25 cellular contexts compared by ENCODE assay signal in the genomic region with DNA sequence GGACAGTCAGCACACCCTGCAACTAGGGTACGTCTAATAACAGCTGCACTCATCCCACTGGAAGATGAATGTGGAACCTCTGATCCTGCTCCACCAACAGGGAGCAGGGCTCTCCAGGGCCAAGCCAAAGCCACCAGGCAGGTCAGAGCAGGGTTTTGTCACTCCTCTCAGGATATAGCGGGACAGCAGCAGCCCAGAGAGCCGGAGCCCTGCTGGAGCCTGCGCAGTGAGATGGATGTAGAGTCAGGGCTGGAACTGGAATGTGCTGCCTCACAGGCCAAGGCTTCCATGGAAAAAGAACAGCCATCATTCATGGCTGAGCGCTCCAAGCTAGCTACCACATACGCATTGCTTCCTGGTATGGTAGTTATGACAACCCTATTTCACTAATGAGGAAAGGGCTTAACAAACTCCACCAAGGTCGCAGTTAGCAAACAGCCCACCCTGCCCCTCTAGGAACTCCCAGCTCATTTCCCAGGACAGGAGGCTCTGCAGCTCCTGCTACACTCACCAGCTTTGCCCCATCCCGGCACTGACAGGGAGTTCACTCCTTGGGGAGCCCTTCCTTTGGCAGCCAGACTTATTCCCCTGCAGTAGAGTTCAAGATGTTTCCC.
A peak's percentile ranks its signal among the peaks of the same experiment; 100 is the strongest.
DNase-seq lines count a peak whose midpoint lies in the region; ATAC-seq and TF ChIP-seq lines count a peak whose summit lies in the region.
"Had no signal": no experiment of that assay in that cellular context is flagged by ENCODE, and none has a peak within 500 bp of the region (broad histone marks: within the 10 kb centered on the region; RNA-seq: fewer than 3 reads in every experiment).

No MANE protein-coding gene starts in this region.

- H3K36me3 ChIP-seq in adrenal gland (replicated peaks in 1 of 2) (no peaks in the 10 kb centered on the region), osteoblast (ENCODE audit: insufficient read depth, low read length) (no peaks in the 10 kb centered on the region)
- H3K36me3 ChIP-seq: gastrocnemius medialis, tibial artery had no signal

- H3K4me1 ChIP-seq in adrenal gland (replicated peaks in 1 of 2) (peaks cover 0 to 15% of the 10 kb centered on the region in 2 donors), osteoblast (ENCODE audit: insufficient read depth, low read length) (peaks cover 38% of the 10 kb centered on the region)
- H3K4me1 ChIP-seq: parathyroid adenoma had no signal

- no peaks in the 10 kb centered on the region for H3K9me3 ChIP-seq in adrenal gland (replicated peaks in 1 of 3)
- H3K9me3 ChIP-seq in osteoblast (ENCODE audit: low read depth, low read length) = no peaks in the 10 kb centered on the region
- H3K9me3 ChIP-seq: gastrocnemius medialis, tibial artery had no signal

- no peak for TF ChIP-seq CTCF in adrenal gland (IDR thresholded peaks at IDR 0.05)
- no peak for TF ChIP-seq CTCF in osteoblast (IDR thresholded peaks at IDR 0.05; ENCODE audit: extremely low read depth, low read depth, low read length)

- TF ChIP-seq POLR2A in adrenal gland (IDR thresholded peaks at IDR 0.05) = no peak

- H3K27ac ChIP-seq in adrenal gland (peak overlapping the region in 3 of 5 donors; percentile 5 to 62 (median 14)), osteoblast (ENCODE audit: low read depth, low read length) (no peak overlapping the region)
- H3K27ac ChIP-seq: C4-2B, dorsolateral prefrontal cortex, gastrocnemius medialis, parathyroid adenoma, tibial artery had no signal

- H2AFZ ChIP-seq in osteoblast (ENCODE audit: low read length) = no peak overlapping the region
- H2AFZ ChIP-seq: parathyroid adenoma had no signal

- no peaks in the 10 kb centered on the region for H4K20me1 ChIP-seq in osteoblast (ENCODE audit: insufficient read depth, low read length)

- no peaks in the 10 kb centered on the region for H3K79me2 ChIP-seq in osteoblast (ENCODE audit: insufficient read depth, low read length)
- H3K79me2 ChIP-seq: parathyroid adenoma had no signal

- ATAC-seq in GM21737 (IDR thresholded peaks at IDR 0.05; ENCODE audit: unreplicated experiment) = no peak
- no peak for ATAC-seq in SK-N-SH treated with all-trans-retinoic acid at 6 μM for 48 hours
- ATAC-seq: gastrocnemius medialis, GM12878 had no signal

- no peak overlapping the region for H3K4me2 ChIP-seq in osteoblast (ENCODE audit: insufficient read depth, low read length)

- H3K27me3 ChIP-seq in adrenal gland (no peaks in the 10 kb centered on the region), osteoblast (ENCODE audit: insufficient read depth, low read length) (no peaks in the 10 kb centered on the region)
- H3K27me3 ChIP-seq: dorsolateral prefrontal cortex, gastrocnemius medialis, tibial artery had no signal

- 73 to 78% (median 75%) methylated on average over 5 to 8 of the region's 8 CpGs for WGBS in adrenal gland, 4 donors

- intact Hi-C loops in adrenal gland (cut with DNase I) = no loop called here

- in situ Hi-C loops in Caki2 (cut with HindIII; ENCODE audit: low pct_unique_long_range_greater_than_20kb, low sequenced_read_pairs) = no loop called here

- DNase-seq in Caki2 (ENCODE audit: low read depth) = peak; percentile 62
- DNase-seq in adrenal gland = peak in 3 of 7 donors; percentile 25 to 74 (median 46)
- peak; percentile 31 for DNase-seq in kidney glomerular epithelial cell (lab: John Stamatoyannopoulos, UW)
- DNase-seq in osteoblast (ENCODE audit: insufficient read length, low spot score, missing footprints) = peak; percentile 34
- no peak for DNase-seq in islet precursor cell
- DNase-seq in stimulated activated CD4-positive, alpha-beta T cell treated with anti-CD3 and anti-CD28 coated beads, Interleukin-12 subunit alpha, Interleukin-12 subunit beta, amount 100 ng/mL, for 4 hours = no peak
- DNase-seq: activated CD4-positive, alpha-beta T cell treated with anti-CD3 and anti-CD28 coated beads, Interleukin-2, amount 50 U/mL, for 48 hours; activated gamma-delta T cell treated with Interleukin-2 at 50 U/mL for 16 hours; amygdala; DMS 273 treated with DMSO at 0.1 percent for 48 hours; dorsolateral prefrontal cortex; erythroblast; gastrocnemius medialis; GF-D8; HCEC 1CT; NCI-H1105 treated with DMSO at 0.1 percent for 48 hours; NCI-H2081 treated with DMSO at 0.1 percent for 48 hours; NCI-H446 treated with DMSO at 0.1 percent for 48 hours; stimulated activated naive CD4-positive, alpha-beta T cell had no signal

- H3K4me3 ChIP-seq in adrenal gland (no peak overlapping the region), osteoblast (ENCODE audit: insufficient read depth, low read length) (no peak overlapping the region)
- H3K4me3 ChIP-seq: dorsolateral prefrontal cortex, gastrocnemius medialis, GM12878, tibial artery had no signal

TF ChIP-seq in SK-N-SH treated with all-trans-retinoic acid at 6 μM for 48 hours, 23 proteins besides CTCF, POLR2A, EP300 and RAD21:
- TF ChIP-seq, protein P1, sequence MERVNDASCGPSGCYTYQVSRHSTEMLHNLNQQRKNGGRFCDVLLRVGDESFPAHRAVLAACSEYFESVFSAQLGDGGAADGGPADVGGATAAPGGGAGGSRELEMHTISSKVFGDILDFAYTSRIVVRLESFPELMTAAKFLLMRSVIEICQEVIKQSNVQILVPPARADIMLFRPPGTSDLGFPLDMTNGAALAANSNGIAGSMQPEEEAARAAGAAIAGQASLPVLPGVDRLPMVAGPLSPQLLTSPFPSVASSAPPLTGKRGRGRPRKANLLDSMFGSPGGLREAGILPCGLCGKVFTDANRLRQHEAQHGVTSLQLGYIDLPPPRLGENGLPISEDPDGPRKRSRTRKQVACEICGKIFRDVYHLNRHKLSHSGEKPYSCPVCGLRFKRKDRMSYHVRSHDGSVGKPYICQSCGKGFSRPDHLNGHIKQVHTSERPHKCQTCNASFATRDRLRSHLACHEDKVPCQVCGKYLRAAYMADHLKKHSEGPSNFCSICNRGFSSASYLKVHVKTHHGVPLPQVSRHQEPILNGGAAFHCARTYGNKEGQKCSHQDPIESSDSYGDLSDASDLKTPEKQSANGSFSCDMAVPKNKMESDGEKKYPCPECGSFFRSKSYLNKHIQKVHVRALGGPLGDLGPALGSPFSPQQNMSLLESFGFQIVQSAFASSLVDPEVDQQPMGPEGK (CRISPR knock-in tag; IDR thresholded peaks at IDR 0.05; ENCODE audit: borderline replicate concordance) = no peak
- TF ChIP-seq BACH2 (CRISPR knock-in tag; IDR thresholded peaks at IDR 0.05; ENCODE audit: borderline replicate concordance) = no peak
- TF ChIP-seq TOX (CRISPR knock-in tag; IDR thresholded peaks at IDR 0.05; ENCODE audit: borderline replicate concordance) = no peak
- TF ChIP-seq ISL1 (CRISPR knock-in tag; IDR thresholded peaks at IDR 0.05) = no peak
- no peak for TF ChIP-seq ARNTL (CRISPR knock-in tag; IDR thresholded peaks at IDR 0.05; ENCODE audit: borderline replicate concordance, low read depth)
- no peak for TF ChIP-seq TCF4 (CRISPR knock-in tag; IDR thresholded peaks at IDR 0.05; ENCODE audit: borderline replicate concordance)
- TF ChIP-seq OSR1 (CRISPR knock-in tag; IDR thresholded peaks at IDR 0.05) = no peak
- TF ChIP-seq PPARA (CRISPR knock-in tag; IDR thresholded peaks at IDR 0.05; ENCODE audit: borderline replicate concordance) = no peak
- no peak for TF ChIP-seq ZNF70 (CRISPR knock-in tag; IDR thresholded peaks at IDR 0.05)
- TF ChIP-seq ZFP3 (CRISPR knock-in tag; IDR thresholded peaks at IDR 0.05) = no peak
- no peak for TF ChIP-seq CSDC2 (CRISPR knock-in tag; IDR thresholded peaks at IDR 0.05)
- no peak for TF ChIP-seq GLIS3 (CRISPR knock-in tag; IDR thresholded peaks at IDR 0.05)
- no peak for TF ChIP-seq ZC3H10 (CRISPR knock-in tag; IDR thresholded peaks at IDR 0.05)
- TF ChIP-seq, protein P2, sequence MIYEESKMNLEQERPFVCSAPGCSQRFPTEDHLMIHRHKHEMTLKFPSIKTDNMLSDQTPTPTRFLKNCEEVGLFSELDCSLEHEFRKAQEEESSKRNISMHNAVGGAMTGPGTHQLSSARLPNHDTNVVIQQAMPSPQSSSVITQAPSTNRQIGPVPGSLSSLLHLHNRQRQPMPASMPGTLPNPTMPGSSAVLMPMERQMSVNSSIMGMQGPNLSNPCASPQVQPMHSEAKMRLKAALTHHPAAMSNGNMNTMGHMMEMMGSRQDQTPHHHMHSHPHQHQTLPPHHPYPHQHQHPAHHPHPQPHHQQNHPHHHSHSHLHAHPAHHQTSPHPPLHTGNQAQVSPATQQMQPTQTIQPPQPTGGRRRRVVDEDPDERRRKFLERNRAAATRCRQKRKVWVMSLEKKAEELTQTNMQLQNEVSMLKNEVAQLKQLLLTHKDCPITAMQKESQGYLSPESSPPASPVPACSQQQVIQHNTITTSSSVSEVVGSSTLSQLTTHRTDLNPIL (CRISPR knock-in tag; IDR thresholded peaks at IDR 0.05; ENCODE audit: low read depth) = no peak
- TF ChIP-seq, protein P3, sequence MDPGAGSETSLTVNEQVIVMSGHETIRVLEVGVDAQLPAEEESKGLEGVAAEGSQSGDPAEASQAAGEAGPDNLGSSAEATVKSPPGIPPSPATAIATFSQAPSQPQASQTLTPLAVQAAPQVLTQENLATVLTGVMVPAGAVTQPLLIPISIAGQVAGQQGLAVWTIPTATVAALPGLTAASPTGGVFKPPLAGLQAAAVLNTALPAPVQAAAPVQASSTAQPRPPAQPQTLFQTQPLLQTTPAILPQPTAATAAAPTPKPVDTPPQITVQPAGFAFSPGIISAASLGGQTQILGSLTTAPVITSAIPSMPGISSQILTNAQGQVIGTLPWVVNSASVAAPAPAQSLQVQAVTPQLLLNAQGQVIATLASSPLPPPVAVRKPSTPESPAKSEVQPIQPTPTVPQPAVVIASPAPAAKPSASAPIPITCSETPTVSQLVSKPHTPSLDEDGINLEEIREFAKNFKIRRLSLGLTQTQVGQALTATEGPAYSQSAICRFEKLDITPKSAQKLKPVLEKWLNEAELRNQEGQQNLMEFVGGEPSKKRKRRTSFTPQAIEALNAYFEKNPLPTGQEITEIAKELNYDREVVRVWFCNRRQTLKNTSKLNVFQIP (CRISPR knock-in tag; IDR thresholded peaks at IDR 0.05; ENCODE audit: borderline replicate concordance, low read depth) = no peak
- no peak for TF ChIP-seq SNAI2 (CRISPR knock-in tag; IDR thresholded peaks at IDR 0.05)
- TF ChIP-seq RARB (CRISPR knock-in tag; IDR thresholded peaks at IDR 0.05) = no peak
- no peak for TF ChIP-seq ZFP30 (CRISPR knock-in tag; IDR thresholded peaks at IDR 0.05)
- TF ChIP-seq ZNF565 (CRISPR knock-in tag; conservative IDR thresholded peaks at IDR 0.05; ENCODE audit: low read depth) = no peak
- no peak for TF ChIP-seq ESRRG (CRISPR knock-in tag; IDR thresholded peaks at IDR 0.05)

Comparison
In these comparisons a context has a peak if more than half of its experiments do, and no peak if none do; other contexts are left out.
1. DNase-seq: peak in Caki2 (single experiment), kidney glomerular epithelial cell (single experiment) and osteoblast (single experiment); none in islet precursor cell (single experiment) and stimulated activated CD4-positive, alpha-beta T cell treated with anti-CD3 and anti-CD28 coated beads, Interleukin-12 subunit alpha, Interleukin-12 subunit beta, amount 100 ng/mL, for 4 hours (single experiment).